ENCODE assay signal across 22 cellular contexts in the genomic region with DNA sequence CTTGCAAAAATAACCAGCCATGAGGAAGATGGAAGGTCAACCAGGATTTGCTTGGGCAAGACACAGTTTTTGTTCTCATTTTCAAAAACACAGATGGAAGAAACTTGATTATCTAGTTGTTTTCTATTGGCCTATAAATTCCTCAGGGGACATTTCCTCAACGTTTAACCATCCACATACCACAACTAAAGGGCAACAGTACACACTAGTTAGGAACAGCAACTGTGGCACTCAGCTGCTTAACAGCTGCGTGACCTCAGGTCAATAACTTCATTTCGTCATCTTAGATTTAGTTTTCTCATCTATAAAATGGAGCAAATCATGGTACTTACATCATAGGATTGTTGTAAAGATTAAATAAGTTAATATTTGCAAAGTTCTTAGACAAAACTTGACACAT. TPM values are rescaled to one million over a fixed set of nuclear protein-coding genes. Genes with fewer than 3 reads are reported as not detected.
"Had no signal": no experiment of that assay in that cellular context is flagged by ENCODE, and none has a peak within 500 bp of the region (broad histone marks: within the 10 kb centered on the region; RNA-seq: fewer than 3 reads in every experiment).

No MANE protein-coding gene starts in this region.

- ATAC-seq: activated CD8-positive, alpha-beta memory T cell treated with anti-CD3 and anti-CD28 coated beads, Interleukin-2, amount 10 ng/mL, durations not matched to agents 7 days and 5 days; activated T-cell treated with anti-CD3 and anti-CD28 coated beads, Interleukin-2, amount 50 U/mL, for 4 hours; T-cell had no signal

- H3K4me3 ChIP-seq: SK-N-MC had no signal

- H3K27ac ChIP-seq: SK-N-MC had no signal

- DNase-seq: activated B cell treated with CpG ODN at 0.5 μM for 24 hours; activated CD4-positive, alpha-beta T cell treated with anti-CD3 and anti-CD28 coated beads for 1 hour; activated CD4-positive, alpha-beta T cell treated with anti-CD3 and anti-CD28 coated beads, Interleukin-2, amount 10 ng/mL, durations not matched to agents 24 days and 14 days; activated CD4-positive, alpha-beta T cell treated with anti-CD3 and anti-CD28 coated beads, Interleukin-2, amount 50 U/mL, for 48 hours; activated CD8-positive, alpha-beta memory T cell treated with anti-CD3 and anti-CD28 coated beads, Interleukin-2, amount 10 ng/mL, durations not matched to agents 7 days and 5 days; activated gamma-delta T cell; activated naive CD4-positive, alpha-beta T cell treated with anti-CD3 and anti-CD28 coated beads for 36 hours; activated T-cell treated with anti-CD3 and anti-CD28 coated beads, Interleukin-2, amount 50 U/mL, for 4 hours; amygdala; Kasumi-1; NCI-H1092 treated with DMSO at 0.1 percent for 48 hours; NCI-H1417 treated with DMSO at 0.1 percent for 48 hours; NCI-H1694; NCI-H2029; NCI-H524; SIG-M5; T-cell; T-helper 2 cell; T1000 had no signal

RNA-seq across cellular contexts. Expression of a gene that starts 18.7 kb away (rescaled TPM):
- total RNA-seq: activated B cell treated with CpG ODN at 0.5 μM for 24 hours; activated CD4-positive, alpha-beta T cell treated with anti-CD3 and anti-CD28 coated beads, Interleukin-2, amount 10 ng/mL, durations not matched to agents 24 days and 14 days; activated CD8-positive, alpha-beta memory T cell treated with anti-CD3 and anti-CD28 coated beads, Interleukin-2, amount 10 ng/mL, durations not matched to agents 7 days and 5 days; activated naive CD4-positive, alpha-beta T cell treated with anti-CD3 and anti-CD28 coated beads for 36 hours; activated T-cell treated with anti-CD3 and anti-CD28 coated beads, Interleukin-2, amount 50 U/mL, for 4 hours; astrocyte; T-cell had no signal

RNA-seq across cellular contexts. Expression of a gene that starts 29.5 kb away (rescaled TPM):
- total RNA-seq: activated B cell treated with CpG ODN at 0.5 μM for 24 hours; activated CD4-positive, alpha-beta T cell treated with anti-CD3 and anti-CD28 coated beads, Interleukin-2, amount 10 ng/mL, durations not matched to agents 24 days and 14 days; activated CD8-positive, alpha-beta memory T cell treated with anti-CD3 and anti-CD28 coated beads, Interleukin-2, amount 10 ng/mL, durations not matched to agents 7 days and 5 days; activated naive CD4-positive, alpha-beta T cell treated with anti-CD3 and anti-CD28 coated beads for 36 hours; astrocyte; RPMI7951; T-cell had no signal
